1 cellular context compared by ENCODE assay signal in the genomic region with DNA sequence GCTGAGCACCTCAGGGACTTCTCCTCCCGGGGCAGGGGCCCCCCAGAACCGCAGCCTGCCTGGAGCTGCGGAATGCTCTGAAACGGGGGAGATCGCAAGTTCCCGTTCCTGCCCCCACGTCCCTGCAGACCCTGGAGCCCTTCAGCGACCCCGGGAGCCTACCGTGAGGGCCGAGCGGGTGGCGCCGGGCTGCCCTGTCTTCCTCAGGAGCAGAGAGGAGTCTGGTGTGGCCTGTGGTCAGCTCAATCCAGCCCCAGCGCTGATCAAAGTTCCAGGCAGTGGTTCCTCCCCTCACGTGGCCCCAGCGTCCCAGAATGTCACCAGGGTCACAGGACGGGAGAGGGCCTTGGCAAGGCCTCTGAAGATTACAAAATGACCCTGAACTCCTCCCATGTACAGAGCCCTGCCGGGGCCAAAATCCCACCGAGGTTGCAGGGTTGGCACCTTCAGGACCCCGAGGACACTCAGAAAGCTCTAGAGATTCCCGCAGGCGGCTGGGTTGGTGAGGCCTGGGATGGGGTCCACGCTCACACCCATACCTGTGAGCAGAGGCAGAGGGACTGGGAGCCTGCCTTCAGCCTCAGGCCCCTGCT.
TF ChIP-seq lines count a peak whose summit lies in the region.

Gene CPN2, minus strand, starts transcription at position 249 of the 593 bp plus-strand sequence. CDS start 8,626 bp downstream, outside the sequence.

TF ChIP-seq in HepG2, 621 proteins besides CTCF, POLR2A, EP300 and RAD21 (continued from another document and continues in another):
- TF ChIP-seq, protein P1, sequence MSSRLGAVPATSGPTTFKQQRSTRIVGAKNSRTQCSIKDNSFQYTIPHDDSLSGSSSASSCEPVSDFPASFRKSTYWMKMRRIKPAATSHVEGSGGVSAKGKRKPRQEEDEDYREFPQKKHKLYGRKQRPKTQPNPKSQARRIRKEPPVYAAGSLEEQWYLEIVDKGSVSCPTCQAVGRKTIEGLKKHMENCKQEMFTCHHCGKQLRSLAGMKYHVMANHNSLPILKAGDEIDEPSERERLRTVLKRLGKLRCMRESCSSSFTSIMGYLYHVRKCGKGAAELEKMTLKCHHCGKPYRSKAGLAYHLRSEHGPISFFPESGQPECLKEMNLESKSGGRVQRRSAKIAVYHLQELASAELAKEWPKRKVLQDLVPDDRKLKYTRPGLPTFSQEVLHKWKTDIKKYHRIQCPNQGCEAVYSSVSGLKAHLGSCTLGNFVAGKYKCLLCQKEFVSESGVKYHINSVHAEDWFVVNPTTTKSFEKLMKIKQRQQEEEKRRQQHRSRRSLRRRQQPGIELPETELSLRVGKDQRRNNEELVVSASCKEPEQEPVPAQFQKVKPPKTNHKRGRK (CRISPR knock-in tag; IDR thresholded peaks at IDR 0.05) = 0 out of 2 replicates have a peak, but pooled peaks have one; percentile 67
- TF ChIP-seq, protein P2, sequence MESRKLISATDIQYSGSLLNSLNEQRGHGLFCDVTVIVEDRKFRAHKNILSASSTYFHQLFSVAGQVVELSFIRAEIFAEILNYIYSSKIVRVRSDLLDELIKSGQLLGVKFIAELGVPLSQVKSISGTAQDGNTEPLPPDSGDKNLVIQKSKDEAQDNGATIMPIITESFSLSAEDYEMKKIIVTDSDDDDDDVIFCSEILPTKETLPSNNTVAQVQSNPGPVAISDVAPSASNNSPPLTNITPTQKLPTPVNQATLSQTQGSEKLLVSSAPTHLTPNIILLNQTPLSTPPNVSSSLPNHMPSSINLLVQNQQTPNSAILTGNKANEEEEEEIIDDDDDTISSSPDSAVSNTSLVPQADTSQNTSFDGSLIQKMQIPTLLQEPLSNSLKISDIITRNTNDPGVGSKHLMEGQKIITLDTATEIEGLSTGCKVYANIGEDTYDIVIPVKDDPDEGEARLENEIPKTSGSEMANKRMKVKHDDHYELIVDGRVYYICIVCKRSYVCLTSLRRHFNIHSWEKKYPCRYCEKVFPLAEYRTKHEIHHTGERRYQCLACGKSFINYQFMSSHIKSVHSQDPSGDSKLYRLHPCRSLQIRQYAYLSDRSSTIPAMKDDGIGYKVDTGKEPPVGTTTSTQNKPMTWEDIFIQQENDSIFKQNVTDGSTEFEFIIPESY (CRISPR knock-in tag; IDR thresholded peaks at IDR 0.05) = 0 out of 2 replicates have a peak, but pooled peaks have one; percentile 11
- TF ChIP-seq PTBP1 (IDR thresholded peaks at IDR 0.05; ENCODE audit: low read depth, low read length, poor library complexity, severe bottlenecking) = no peak
- no peak for TF ChIP-seq ZNF282 (IDR thresholded peaks at IDR 0.05; ENCODE audit: partially characterized antibody)
- no peak for TF ChIP-seq PHF5A (CRISPR knock-in tag; IDR thresholded peaks at IDR 0.05; ENCODE audit: low read depth, unreplicated experiment)
- TF ChIP-seq ZNF598 (CRISPR knock-in tag; IDR thresholded peaks at IDR 0.05; ENCODE audit: borderline replicate concordance) = peak; percentile 76; the same call in 1 of the 2 replicates
- no peak for TF ChIP-seq ASH2L (IDR thresholded peaks at IDR 0.05; ENCODE audit: insufficient read length, low read depth, low read length)
- TF ChIP-seq, protein P3, sequence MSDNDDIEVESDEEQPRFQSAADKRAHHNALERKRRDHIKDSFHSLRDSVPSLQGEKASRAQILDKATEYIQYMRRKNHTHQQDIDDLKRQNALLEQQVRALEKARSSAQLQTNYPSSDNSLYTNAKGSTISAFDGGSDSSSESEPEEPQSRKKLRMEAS (IDR thresholded peaks at IDR 0.05) = peak; percentile 92
- TF ChIP-seq ARHGAP35 (CRISPR knock-in tag; IDR thresholded peaks at IDR 0.05; ENCODE audit: borderline replicate concordance) = no peak
- TF ChIP-seq GMEB1 (CRISPR knock-in tag; IDR thresholded peaks at IDR 0.05; ENCODE audit: borderline replicate concordance) = peak; percentile 59; the same call in 1 of the 2 replicates
- 0 out of 2 replicates have a peak, but pooled peaks have one; percentile 45 for TF ChIP-seq ZMYM3 (CRISPR knock-in tag; IDR thresholded peaks at IDR 0.05)
- TF ChIP-seq, protein P4, sequence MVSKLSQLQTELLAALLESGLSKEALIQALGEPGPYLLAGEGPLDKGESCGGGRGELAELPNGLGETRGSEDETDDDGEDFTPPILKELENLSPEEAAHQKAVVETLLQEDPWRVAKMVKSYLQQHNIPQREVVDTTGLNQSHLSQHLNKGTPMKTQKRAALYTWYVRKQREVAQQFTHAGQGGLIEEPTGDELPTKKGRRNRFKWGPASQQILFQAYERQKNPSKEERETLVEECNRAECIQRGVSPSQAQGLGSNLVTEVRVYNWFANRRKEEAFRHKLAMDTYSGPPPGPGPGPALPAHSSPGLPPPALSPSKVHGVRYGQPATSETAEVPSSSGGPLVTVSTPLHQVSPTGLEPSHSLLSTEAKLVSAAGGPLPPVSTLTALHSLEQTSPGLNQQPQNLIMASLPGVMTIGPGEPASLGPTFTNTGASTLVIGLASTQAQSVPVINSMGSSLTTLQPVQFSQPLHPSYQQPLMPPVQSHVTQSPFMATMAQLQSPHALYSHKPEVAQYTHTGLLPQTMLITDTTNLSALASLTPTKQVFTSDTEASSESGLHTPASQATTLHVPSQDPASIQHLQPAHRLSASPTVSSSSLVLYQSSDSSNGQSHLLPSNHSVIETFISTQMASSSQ (IDR thresholded peaks at IDR 0.05; ENCODE audit: low read depth) = no peak
- TF ChIP-seq, protein P4 (CRISPR knock-in tag; IDR thresholded peaks at IDR 0.05; ENCODE audit: borderline replicate concordance) = peak; percentile 60; the same call in 1 of the 2 replicates
- 0 out of 2 replicates have a peak, but pooled peaks have one; percentile 46 for TF ChIP-seq MEF2D (CRISPR knock-in tag; IDR thresholded peaks at IDR 0.05)
- TF ChIP-seq ZNF773 (CRISPR knock-in tag; IDR thresholded peaks at IDR 0.05; ENCODE audit: borderline replicate concordance) = no peak
- TF ChIP-seq, protein P5, sequence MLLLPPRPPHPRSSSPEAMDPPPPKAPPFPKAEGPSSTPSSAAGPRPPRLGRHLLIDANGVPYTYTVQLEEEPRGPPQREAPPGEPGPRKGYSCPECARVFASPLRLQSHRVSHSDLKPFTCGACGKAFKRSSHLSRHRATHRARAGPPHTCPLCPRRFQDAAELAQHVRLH (CRISPR knock-in tag; IDR thresholded peaks at IDR 0.05; ENCODE audit: borderline replicate concordance, low read depth) = no peak
- TF ChIP-seq, protein P6, sequence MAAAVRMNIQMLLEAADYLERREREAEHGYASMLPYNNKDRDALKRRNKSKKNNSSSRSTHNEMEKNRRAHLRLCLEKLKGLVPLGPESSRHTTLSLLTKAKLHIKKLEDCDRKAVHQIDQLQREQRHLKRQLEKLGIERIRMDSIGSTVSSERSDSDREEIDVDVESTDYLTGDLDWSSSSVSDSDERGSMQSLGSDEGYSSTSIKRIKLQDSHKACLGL (CRISPR knock-in tag; IDR thresholded peaks at IDR 0.05) = peak; percentile 72
- TF ChIP-seq SETDB1 (CRISPR knock-in tag; IDR thresholded peaks at IDR 0.05; ENCODE audit: borderline replicate concordance) = no peak
- no peak for TF ChIP-seq NFIB (CRISPR knock-in tag; IDR thresholded peaks at IDR 0.05; ENCODE audit: borderline replicate concordance)
- TF ChIP-seq, protein P7, sequence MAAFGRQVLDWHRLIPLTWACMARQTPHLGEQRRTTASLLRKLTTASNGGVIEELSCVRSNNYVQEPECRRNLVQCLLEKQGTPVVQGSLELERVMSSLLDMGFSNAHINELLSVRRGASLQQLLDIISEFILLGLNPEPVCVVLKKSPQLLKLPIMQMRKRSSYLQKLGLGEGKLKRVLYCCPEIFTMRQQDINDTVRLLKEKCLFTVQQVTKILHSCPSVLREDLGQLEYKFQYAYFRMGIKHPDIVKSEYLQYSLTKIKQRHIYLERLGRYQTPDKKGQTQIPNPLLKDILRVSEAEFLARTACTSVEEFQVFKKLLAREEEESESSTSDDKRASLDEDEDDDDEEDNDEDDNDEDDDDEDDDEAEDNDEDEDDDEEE (CRISPR knock-in tag; IDR thresholded peaks at IDR 0.05) = peak; percentile 34; the same call in 1 of the 2 replicates
- 0 out of 2 replicates have a peak, but pooled peaks have one; percentile 22 for TF ChIP-seq ZBTB43 (CRISPR knock-in tag; conservative IDR thresholded peaks at IDR 0.05)
- TF ChIP-seq, protein P8, sequence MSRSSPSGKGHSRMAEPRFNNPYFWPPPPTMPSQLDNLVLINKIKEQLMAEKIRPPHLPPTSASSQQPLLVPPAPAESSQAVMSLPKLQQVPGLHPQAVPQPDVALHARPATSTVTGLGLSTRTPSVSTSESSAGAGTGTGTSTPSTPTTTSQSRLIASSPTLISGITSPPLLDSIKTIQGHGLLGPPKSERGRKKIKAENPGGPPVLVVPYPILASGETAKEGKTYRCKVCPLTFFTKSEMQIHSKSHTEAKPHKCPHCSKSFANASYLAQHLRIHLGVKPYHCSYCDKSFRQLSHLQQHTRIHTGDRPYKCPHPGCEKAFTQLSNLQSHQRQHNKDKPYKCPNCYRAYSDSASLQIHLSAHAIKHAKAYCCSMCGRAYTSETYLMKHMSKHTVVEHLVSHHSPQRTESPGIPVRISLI (CRISPR knock-in tag; IDR thresholded peaks at IDR 0.05; ENCODE audit: borderline replicate concordance) = no peak; the same call in 1 of the 2 replicates
- no peak for TF ChIP-seq ZNF629 (CRISPR knock-in tag; conservative IDR thresholded peaks at IDR 0.05)
- TF ChIP-seq ZNF740 (CRISPR knock-in tag; IDR thresholded peaks at IDR 0.05) = no peak; the same call in 1 of the 2 replicates
- no peak for TF ChIP-seq KMT2A (CRISPR knock-in tag; IDR thresholded peaks at IDR 0.05)
- no peak for TF ChIP-seq JUN (CRISPR knock-in tag; IDR thresholded peaks at IDR 0.05)
- no peak for TF ChIP-seq RNF2 (conservative IDR thresholded peaks at IDR 0.05; ENCODE audit: low read depth)
- TF ChIP-seq KAT8 (CRISPR knock-in tag; IDR thresholded peaks at IDR 0.05) = peak; percentile 81
- peak; percentile 63; the same call in 1 of the 2 replicates for TF ChIP-seq ZNF792 (CRISPR knock-in tag; IDR thresholded peaks at IDR 0.05)
- TF ChIP-seq, protein P9, sequence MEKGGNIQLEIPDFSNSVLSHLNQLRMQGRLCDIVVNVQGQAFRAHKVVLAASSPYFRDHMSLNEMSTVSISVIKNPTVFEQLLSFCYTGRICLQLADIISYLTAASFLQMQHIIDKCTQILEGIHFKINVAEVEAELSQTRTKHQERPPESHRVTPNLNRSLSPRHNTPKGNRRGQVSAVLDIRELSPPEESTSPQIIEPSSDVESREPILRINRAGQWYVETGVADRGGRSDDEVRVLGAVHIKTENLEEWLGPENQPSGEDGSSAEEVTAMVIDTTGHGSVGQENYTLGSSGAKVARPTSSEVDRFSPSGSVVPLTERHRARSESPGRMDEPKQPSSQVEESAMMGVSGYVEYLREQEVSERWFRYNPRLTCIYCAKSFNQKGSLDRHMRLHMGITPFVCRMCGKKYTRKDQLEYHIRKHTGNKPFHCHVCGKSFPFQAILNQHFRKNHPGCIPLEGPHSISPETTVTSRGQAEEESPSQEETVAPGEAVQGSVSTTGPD (CRISPR knock-in tag; IDR thresholded peaks at IDR 0.05) = 0 out of 2 replicates have a peak, but pooled peaks have one; percentile 54
- TF ChIP-seq DNMT3B (CRISPR knock-in tag; conservative IDR thresholded peaks at IDR 0.05) = no peak
- TF ChIP-seq ZNF446 (CRISPR knock-in tag; IDR thresholded peaks at IDR 0.05) = 0 out of 2 replicates have a peak, but pooled peaks have one; percentile 36
- TF ChIP-seq POLR2AphosphoS5 (IDR thresholded peaks at IDR 0.05; ENCODE audit: low read depth, low read length) = peak; percentile 84
- peak; percentile 88 for TF ChIP-seq NR2C2 (CRISPR knock-in tag; IDR thresholded peaks at IDR 0.05; ENCODE audit: borderline replicate concordance)
- peak; percentile 46; the same call in 1 of the 2 replicates for TF ChIP-seq MEIS1 (CRISPR knock-in tag; IDR thresholded peaks at IDR 0.05; ENCODE audit: borderline replicate concordance)
- TF ChIP-seq ZNF766 (CRISPR knock-in tag; IDR thresholded peaks at IDR 0.05; ENCODE audit: borderline replicate concordance) = peak; percentile 54; the same call in 1 of the 2 replicates
- no peak for TF ChIP-seq SSRP1 (CRISPR knock-in tag; IDR thresholded peaks at IDR 0.05)
- 0 out of 2 replicates have a peak, but pooled peaks have one; percentile 31 for TF ChIP-seq GATA4 (IDR thresholded peaks at IDR 0.05; ENCODE audit: borderline replicate concordance, low read depth)
- peak; percentile 61; the same call in 1 of the 2 replicates for TF ChIP-seq ZNF501 (CRISPR knock-in tag; IDR thresholded peaks at IDR 0.05)
- no peak for TF ChIP-seq ZFP1 (CRISPR knock-in tag; IDR thresholded peaks at IDR 0.05)
- TF ChIP-seq RFX1 (IDR thresholded peaks at IDR 0.05) = no peak
- 0 out of 2 replicates have a peak, but pooled peaks have one; percentile 3 for TF ChIP-seq STAG1 (CRISPR knock-in tag; IDR thresholded peaks at IDR 0.05)
- TF ChIP-seq GABPB1 (CRISPR knock-in tag; IDR thresholded peaks at IDR 0.05) = peak; percentile 56; the same call in 1 of the 2 replicates
- no peak for TF ChIP-seq MIXL1 (CRISPR knock-in tag; IDR thresholded peaks at IDR 0.05)
